Comparison of ENCODE assay signal across 18 cellular contexts in the genomic region with DNA sequence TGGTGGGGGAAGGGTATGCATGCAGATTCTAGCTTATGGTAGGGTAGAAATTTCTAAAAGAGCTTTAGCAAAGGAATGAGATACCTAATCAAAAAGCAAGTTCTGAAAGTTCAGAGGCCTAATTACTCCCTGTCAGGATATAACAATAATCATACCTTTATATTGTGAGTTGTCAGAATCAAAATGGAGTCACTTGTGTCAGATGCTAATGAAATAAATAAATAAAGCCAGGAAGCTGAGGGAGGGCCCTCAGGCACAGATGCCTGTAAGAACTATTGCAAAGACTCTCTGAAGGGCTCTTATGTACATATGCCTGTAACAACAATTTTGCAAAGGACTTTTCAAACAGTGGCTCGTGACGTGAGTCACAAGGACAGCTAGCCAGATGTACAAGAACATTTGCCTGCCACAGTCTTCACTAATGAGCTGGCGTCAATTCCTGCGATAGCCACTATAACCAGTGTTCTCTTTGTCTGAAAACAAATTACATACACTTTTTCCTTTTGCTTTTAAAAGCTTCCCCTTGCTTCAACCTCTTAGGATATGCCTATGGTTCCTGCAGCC. TPM values are rescaled to one million over a fixed set of nuclear protein-coding genes. Genes with fewer than 3 reads are reported as not detected.
DNase-seq lines count a peak whose midpoint lies in the region; ATAC-seq and TF ChIP-seq lines count a peak whose summit lies in the region.
"Had no signal": no experiment of that assay in that cellular context is flagged by ENCODE, and none has a peak within 500 bp of the region (broad histone marks: within the 10 kb centered on the region; RNA-seq: fewer than 3 reads in every experiment).

No MANE protein-coding gene starts in this region.

- peak in 1 of 2 donors; percentile 54 for TF ChIP-seq POLR2A in adrenal gland (IDR thresholded peaks at IDR 0.05)

- no peak overlapping the region for H2AFZ ChIP-seq in MM.1S (ENCODE audit: low read length)

- peak in 2 of 6 experiments; percentile 4 to 26 for TF ChIP-seq CTCF in adrenal gland (IDR thresholded peaks at IDR 0.05)
- TF ChIP-seq CTCF in MM.1S (IDR thresholded peaks at IDR 0.05; ENCODE audit: low read length): no peak

- DNase-seq in DMS53 (lab: John Stamatoyannopoulos, UW): peak; percentile 84
- DNase-seq in NCI-H1436 (lab: John Stamatoyannopoulos, UW): peak; percentile 58
- DNase-seq in adrenal gland: peak; percentile 56 to 88 (median 76)
- peak; percentile 21 for DNase-seq in kidney tubule cell (ENCODE audit: low spot score)
- no peak for DNase-seq in MM.1S
- DNase-seq: activated B cell treated with CpG ODN at 0.5 μM for 24 hours; activated CD8-positive, alpha-beta memory T cell treated with anti-CD3 and anti-CD28 coated beads, Interleukin-2, amount 50 U/mL, for 48 hours; activated naive CD8-positive, alpha-beta T cell treated with anti-CD3 and anti-CD28 coated beads, Interleukin-2, amount 50 U/mL, for 24 hours; C1 segment of cervical spinal cord; GF-D8; left colon; NCI-H1048; nephron progenitor cell; sigmoid colon had no signal

- H4K20me1 ChIP-seq in MM.1S (ENCODE audit: insufficient read depth, low read length): no peaks in the 10 kb centered on the region

- WGBS in adrenal gland, 4 donors: 38 to 53% (median 48%) methylated on average over 4 of the region's 4 CpGs

- H3K4me3 ChIP-seq in adrenal gland: no peak overlapping the region
- no peak overlapping the region for H3K4me3 ChIP-seq in MM.1S (ENCODE audit: low read length)
- H3K4me3 ChIP-seq: sigmoid colon had no signal

- ATAC-seq in GM18498 (IDR thresholded peaks at IDR 0.05; ENCODE audit: unreplicated experiment): no peak
- no peak for ATAC-seq in HG02588 (IDR thresholded peaks at IDR 0.05; ENCODE audit: unreplicated experiment)
- ATAC-seq in HG03432 (IDR thresholded peaks at IDR 0.05; ENCODE audit: unreplicated experiment): no peak
- ATAC-seq: activated naive CD8-positive, alpha-beta T cell treated with anti-CD3 and anti-CD28 coated beads, Interleukin-2, amount 50 U/mL, for 24 hours; left colon had no signal

- no peaks in the 10 kb centered on the region for H3K79me2 ChIP-seq in MM.1S (ENCODE audit: low read length)

- H3K4me1 ChIP-seq in adrenal gland (replicated peaks in 1 of 2): peaks cover 11 to 32% of the 10 kb centered on the region in 2 donors
- no peaks in the 10 kb centered on the region for H3K4me1 ChIP-seq in MM.1S (ENCODE audit: low read length)

- no peak overlapping the region for H3K4me2 ChIP-seq in MM.1S (ENCODE audit: low read depth, low read length)

- no peaks in the 10 kb centered on the region for H3K9me2 ChIP-seq in MM.1S (replicated peaks; ENCODE audit: insufficient read depth, low read length)

- H3K27me3 ChIP-seq in adrenal gland: no peaks in the 10 kb centered on the region
- H3K27me3 ChIP-seq in MM.1S (replicated peaks; ENCODE audit: insufficient read depth, low read length): no peaks in the 10 kb centered on the region
- H3K27me3 ChIP-seq: sigmoid colon had no signal

- H3K36me3 ChIP-seq in adrenal gland (replicated peaks in 1 of 2) (no peaks in the 10 kb centered on the region), MM.1S (replicated peaks; ENCODE audit: insufficient read depth, low read length) (no peaks in the 10 kb centered on the region)
- H3K36me3 ChIP-seq: sigmoid colon had no signal

- intact Hi-C loops in adrenal gland (cut with DNase I): no loop called here

- H3K9me3 ChIP-seq in adrenal gland (replicated peaks in 1 of 3) (no peaks in the 10 kb centered on the region), MM.1S (replicated peaks; ENCODE audit: insufficient read depth, low read length) (no peaks in the 10 kb centered on the region)
- H3K9me3 ChIP-seq: sigmoid colon had no signal

- no peak overlapping the region for H3K9ac ChIP-seq in MM.1S (ENCODE audit: low read length)

- H3K27ac ChIP-seq in adrenal gland (peak overlapping the region in 4 of 5 donors; percentile 12 to 45 (median 20)), MM.1S (ENCODE audit: low read length) (no peak overlapping the region)
- H3K27ac ChIP-seq: sigmoid colon had no signal

- H3F3A ChIP-seq in MM.1S (ENCODE audit: insufficient read depth, low read length): no peaks in the 10 kb centered on the region

RNA-seq across cellular contexts. Expression of a gene that starts 27.4 kb away (rescaled TPM):
- under 1 TPM in 4 of 8 donors, not detected in 4; 0.24 to 0.61 (median 0.33) TPM for total RNA-seq in adrenal gland
- polyA plus RNA-seq in adrenal gland: 1 to 10 TPM in 1 of 3 donors, under 1 TPM in 2; 0.10 to 1.2 (median 0.31) TPM
- total RNA-seq: activated B cell treated with CpG ODN at 0.5 μM for 24 hours, glomerular endothelial cell had no signal
